1 cellular context compared by ENCODE assay signal in the genomic region with DNA sequence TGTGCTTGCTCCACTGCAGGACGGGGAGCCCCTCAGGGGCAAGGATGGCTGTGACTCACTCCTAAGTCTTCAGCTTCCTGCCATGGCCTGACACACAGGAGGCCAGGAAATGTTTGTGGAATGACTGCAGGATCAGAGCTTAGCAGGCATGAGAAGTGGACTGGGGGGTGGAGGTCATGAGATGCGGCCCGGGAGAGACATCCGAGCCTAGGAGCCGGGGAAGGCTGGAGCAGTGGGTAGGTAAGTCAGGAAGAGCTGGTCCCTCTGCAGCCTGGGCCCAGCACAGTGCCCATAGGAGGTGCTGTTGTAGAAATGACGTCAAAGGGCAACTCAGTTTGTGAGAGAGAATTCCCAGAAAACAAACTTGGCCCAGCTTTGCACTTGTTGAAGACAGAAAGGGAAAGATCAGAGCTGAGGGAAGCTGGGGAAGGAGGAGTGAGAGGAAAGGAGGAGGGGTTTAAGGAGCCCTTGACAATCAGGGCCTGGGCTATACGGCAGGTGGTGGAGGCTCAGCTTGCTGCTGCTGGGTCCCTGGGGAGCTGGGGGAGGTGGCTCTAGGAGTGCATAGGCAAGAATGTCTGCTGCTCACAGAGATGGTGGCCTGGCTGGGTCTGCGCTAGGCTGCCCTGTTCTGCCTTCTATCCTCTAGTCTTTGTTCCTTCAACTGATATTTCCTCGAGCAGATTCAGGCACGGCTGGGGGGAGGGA.
TF ChIP-seq lines count a peak whose summit lies in the region.

No MANE protein-coding gene starts in this region.

TF ChIP-seq in HEK293, 187 proteins besides CTCF, POLR2A, EP300 and RAD21 (continued from another document):
- TF ChIP-seq, protein P1, sequence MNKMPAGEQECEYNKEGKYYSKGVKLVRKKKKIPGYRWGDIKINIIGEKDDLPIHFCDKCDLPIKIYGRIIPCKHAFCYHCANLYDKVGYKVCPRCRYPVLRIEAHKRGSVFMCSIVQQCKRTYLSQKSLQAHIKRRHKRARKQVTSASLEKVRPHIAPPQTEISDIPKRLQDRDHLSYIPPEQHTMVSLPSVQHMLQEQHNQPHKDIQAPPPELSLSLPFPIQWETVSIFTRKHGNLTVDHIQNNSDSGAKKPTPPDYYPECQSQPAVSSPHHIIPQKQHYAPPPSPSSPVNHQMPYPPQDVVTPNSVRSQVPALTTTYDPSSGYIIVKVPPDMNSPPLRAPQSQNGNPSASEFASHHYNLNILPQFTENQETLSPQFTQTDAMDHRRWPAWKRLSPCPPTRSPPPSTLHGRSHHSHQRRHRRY (tag by site-specific recombination; IDR thresholded peaks at IDR 0.05): no peak
- TF ChIP-seq ZNF335 (tag by site-specific recombination; conservative IDR thresholded peaks at IDR 0.05) (no peak), WT1 (tag by site-specific recombination; IDR thresholded peaks at IDR 0.05) (no peak), YY1 (tag by site-specific recombination; IDR thresholded peaks at IDR 0.05) (no peak), ZBTB48 (tag by site-specific recombination; IDR thresholded peaks at IDR 0.05) (peak; percentile 65), ZSCAN23 (tag by site-specific recombination; IDR thresholded peaks at IDR 0.05) (0 out of 2 replicates have a peak, but pooled peaks have one; percentile 15), ZFP37 (tag by site-specific recombination; IDR thresholded peaks at IDR 0.05) (peak; percentile 63; the same call in 1 of the 2 replicates), ZNF629 (tag by site-specific recombination; IDR thresholded peaks at IDR 0.05) (peak; percentile 97), ZNF211 (tag by site-specific recombination; IDR thresholded peaks at IDR 0.05; ENCODE audit: low read depth) (no peak), ZNF2 (tag by site-specific recombination; IDR thresholded peaks at IDR 0.05) (peak; percentile 90), ZNF10 (tag by site-specific recombination; IDR thresholded peaks at IDR 0.05) (peak; percentile 85), ZNF433 (tag by site-specific recombination; IDR thresholded peaks at IDR 0.05; ENCODE audit: low read depth) (no peak), GLI2 (tag by site-specific recombination; IDR thresholded peaks at IDR 0.05; ENCODE audit: borderline replicate concordance, low read depth) (no peak), TRIM28 (IDR thresholded peaks at IDR 0.05; ENCODE audit: borderline replicate concordance, low read length) (no peak), KLF7 (tag by site-specific recombination; IDR thresholded peaks at IDR 0.05; ENCODE audit: borderline replicate concordance) (no peak), GLIS2 (tag by site-specific recombination; IDR thresholded peaks at IDR 0.05) (peak; percentile 70), ZNF600 (tag by site-specific recombination; IDR thresholded peaks at IDR 0.05) (peak; percentile 81), GLIS1 (tag by site-specific recombination; IDR thresholded peaks at IDR 0.05) (peak; percentile 82), ZNF544 (tag by site-specific recombination; IDR thresholded peaks at IDR 0.05) (no peak), ZBTB20 (tag by site-specific recombination; IDR thresholded peaks at IDR 0.05) (peak; percentile 55; the same call in 1 of the 2 replicates), ZFP41 (tag by site-specific recombination; IDR thresholded peaks at IDR 0.05; ENCODE audit: borderline replicate concordance) (no peak), ZNF121 (tag by site-specific recombination; IDR thresholded peaks at IDR 0.05) (no peak), ZNF341 (tag by site-specific recombination; IDR thresholded peaks at IDR 0.05; ENCODE audit: low read depth) (peak; percentile 42), ZNF501 (tag by site-specific recombination; IDR thresholded peaks at IDR 0.05) (no peak), FEZF1 (tag by site-specific recombination; IDR thresholded peaks at IDR 0.05) (no peak), ZNF561 (tag by site-specific recombination; IDR thresholded peaks at IDR 0.05; ENCODE audit: borderline replicate concordance) (no peak), ZBTB21 (tag by site-specific recombination; IDR thresholded peaks at IDR 0.05) (peak; percentile 96), ZBTB17 (tag by site-specific recombination; IDR thresholded peaks at IDR 0.05) (peak; percentile 66), ZNF664 (tag by site-specific recombination; IDR thresholded peaks at IDR 0.05) (no peak), ZNF175 (tag by site-specific recombination; IDR thresholded peaks at IDR 0.05) (no peak), SP3 (tag by site-specific recombination; IDR thresholded peaks at IDR 0.05) (peak; percentile 32; the same call in 1 of the 2 replicates), PRDM1 (tag by site-specific recombination; IDR thresholded peaks at IDR 0.05) (peak; percentile 80), ZSCAN16 (tag by site-specific recombination; IDR thresholded peaks at IDR 0.05) (no peak), SCRT1 (tag by site-specific recombination; IDR thresholded peaks at IDR 0.05; ENCODE audit: borderline replicate concordance) (peak; percentile 86), ZNF768 (tag by site-specific recombination; IDR thresholded peaks at IDR 0.05) (no peak; the same call in 1 of the 2 replicates), ZNF146 (tag by site-specific recombination; IDR thresholded peaks at IDR 0.05) (no peak), ZIC2 (tag by site-specific recombination; IDR thresholded peaks at IDR 0.05) (peak; percentile 46; the same call in 1 of the 2 replicates), ZFP69B (tag by site-specific recombination; IDR thresholded peaks at IDR 0.05) (peak; percentile 64; the same call in 1 of the 2 replicates), SALL2 (tag by site-specific recombination; IDR thresholded peaks at IDR 0.05; ENCODE audit: borderline replicate concordance) (no peak)
- TF ChIP-seq, protein P2, sequence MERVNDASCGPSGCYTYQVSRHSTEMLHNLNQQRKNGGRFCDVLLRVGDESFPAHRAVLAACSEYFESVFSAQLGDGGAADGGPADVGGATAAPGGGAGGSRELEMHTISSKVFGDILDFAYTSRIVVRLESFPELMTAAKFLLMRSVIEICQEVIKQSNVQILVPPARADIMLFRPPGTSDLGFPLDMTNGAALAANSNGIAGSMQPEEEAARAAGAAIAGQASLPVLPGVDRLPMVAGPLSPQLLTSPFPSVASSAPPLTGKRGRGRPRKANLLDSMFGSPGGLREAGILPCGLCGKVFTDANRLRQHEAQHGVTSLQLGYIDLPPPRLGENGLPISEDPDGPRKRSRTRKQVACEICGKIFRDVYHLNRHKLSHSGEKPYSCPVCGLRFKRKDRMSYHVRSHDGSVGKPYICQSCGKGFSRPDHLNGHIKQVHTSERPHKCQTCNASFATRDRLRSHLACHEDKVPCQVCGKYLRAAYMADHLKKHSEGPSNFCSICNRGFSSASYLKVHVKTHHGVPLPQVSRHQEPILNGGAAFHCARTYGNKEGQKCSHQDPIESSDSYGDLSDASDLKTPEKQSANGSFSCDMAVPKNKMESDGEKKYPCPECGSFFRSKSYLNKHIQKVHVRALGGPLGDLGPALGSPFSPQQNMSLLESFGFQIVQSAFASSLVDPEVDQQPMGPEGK (tag by site-specific recombination; IDR thresholded peaks at IDR 0.05): peak; percentile 60; the same call in 1 of the 2 replicates
- TF ChIP-seq, protein P3, sequence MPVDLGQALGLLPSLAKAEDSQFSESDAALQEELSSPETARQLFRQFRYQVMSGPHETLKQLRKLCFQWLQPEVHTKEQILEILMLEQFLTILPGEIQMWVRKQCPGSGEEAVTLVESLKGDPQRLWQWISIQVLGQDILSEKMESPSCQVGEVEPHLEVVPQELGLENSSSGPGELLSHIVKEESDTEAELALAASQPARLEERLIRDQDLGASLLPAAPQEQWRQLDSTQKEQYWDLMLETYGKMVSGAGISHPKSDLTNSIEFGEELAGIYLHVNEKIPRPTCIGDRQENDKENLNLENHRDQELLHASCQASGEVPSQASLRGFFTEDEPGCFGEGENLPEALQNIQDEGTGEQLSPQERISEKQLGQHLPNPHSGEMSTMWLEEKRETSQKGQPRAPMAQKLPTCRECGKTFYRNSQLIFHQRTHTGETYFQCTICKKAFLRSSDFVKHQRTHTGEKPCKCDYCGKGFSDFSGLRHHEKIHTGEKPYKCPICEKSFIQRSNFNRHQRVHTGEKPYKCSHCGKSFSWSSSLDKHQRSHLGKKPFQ (tag by site-specific recombination; IDR thresholded peaks at IDR 0.05): no peak
- TF ChIP-seq, protein P4, sequence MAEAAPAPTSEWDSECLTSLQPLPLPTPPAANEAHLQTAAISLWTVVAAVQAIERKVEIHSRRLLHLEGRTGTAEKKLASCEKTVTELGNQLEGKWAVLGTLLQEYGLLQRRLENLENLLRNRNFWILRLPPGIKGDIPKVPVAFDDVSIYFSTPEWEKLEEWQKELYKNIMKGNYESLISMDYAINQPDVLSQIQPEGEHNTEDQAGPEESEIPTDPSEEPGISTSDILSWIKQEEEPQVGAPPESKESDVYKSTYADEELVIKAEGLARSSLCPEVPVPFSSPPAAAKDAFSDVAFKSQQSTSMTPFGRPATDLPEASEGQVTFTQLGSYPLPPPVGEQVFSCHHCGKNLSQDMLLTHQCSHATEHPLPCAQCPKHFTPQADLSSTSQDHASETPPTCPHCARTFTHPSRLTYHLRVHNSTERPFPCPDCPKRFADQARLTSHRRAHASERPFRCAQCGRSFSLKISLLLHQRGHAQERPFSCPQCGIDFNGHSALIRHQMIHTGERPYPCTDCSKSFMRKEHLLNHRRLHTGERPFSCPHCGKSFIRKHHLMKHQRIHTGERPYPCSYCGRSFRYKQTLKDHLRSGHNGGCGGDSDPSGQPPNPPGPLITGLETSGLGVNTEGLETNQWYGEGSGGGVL (tag by site-specific recombination; IDR thresholded peaks at IDR 0.05): no peak
- TF ChIP-seq, protein P5, sequence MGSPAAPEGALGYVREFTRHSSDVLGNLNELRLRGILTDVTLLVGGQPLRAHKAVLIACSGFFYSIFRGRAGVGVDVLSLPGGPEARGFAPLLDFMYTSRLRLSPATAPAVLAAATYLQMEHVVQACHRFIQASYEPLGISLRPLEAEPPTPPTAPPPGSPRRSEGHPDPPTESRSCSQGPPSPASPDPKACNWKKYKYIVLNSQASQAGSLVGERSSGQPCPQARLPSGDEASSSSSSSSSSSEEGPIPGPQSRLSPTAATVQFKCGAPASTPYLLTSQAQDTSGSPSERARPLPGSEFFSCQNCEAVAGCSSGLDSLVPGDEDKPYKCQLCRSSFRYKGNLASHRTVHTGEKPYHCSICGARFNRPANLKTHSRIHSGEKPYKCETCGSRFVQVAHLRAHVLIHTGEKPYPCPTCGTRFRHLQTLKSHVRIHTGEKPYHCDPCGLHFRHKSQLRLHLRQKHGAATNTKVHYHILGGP (tag by site-specific recombination; IDR thresholded peaks at IDR 0.05): 0 out of 2 replicates have a peak, but pooled peaks have one; percentile 35
- TF ChIP-seq, protein P6, sequence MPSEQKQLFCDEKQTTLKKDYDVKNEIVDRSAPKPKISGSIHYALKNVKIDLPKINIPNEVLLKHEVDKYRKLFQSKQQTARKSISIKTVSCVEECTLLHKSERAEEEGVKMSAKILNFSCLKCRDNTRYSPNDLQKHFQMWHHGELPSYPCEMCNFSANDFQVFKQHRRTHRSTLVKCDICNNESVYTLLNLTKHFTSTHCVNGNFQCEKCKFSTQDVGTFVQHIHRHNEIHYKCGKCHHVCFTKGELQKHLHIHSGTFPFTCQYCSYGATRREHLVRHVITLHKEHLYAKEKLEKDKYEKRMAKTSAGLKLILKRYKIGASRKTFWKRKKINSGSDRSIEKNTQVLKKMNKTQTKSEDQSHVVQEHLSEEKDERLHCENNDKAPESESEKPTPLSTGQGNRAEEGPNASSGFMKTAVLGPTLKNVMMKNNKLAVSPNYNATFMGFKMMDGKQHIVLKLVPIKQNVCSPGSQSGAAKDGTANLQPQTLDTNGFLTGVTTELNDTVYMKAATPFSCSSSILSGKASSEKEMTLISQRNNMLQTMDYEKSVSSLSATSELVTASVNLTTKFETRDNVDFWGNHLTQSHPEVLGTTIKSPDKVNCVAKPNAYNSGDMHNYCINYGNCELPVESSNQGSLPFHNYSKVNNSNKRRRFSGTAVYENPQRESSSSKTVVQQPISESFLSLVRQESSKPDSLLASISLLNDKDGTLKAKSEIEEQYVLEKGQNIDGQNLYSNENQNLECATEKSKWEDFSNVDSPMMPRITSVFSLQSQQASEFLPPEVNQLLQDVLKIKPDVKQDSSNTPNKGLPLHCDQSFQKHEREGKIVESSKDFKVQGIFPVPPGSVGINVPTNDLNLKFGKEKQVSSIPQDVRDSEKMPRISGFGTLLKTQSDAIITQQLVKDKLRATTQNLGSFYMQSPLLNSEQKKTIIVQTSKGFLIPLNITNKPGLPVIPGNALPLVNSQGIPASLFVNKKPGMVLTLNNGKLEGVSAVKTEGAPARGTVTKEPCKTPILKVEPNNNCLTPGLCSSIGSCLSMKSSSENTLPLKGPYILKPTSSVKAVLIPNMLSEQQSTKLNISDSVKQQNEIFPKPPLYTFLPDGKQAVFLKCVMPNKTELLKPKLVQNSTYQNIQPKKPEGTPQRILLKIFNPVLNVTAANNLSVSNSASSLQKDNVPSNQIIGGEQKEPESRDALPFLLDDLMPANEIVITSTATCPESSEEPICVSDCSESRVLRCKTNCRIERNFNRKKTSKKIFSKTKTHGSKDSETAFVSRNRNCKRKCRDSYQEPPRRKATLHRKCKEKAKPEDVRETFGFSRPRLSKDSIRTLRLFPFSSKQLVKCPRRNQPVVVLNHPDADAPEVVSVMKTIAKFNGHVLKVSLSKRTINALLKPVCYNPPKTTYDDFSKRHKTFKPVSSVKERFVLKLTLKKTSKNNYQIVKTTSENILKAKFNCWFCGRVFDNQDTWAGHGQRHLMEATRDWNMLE (tag by site-specific recombination; conservative IDR thresholded peaks at IDR 0.05; ENCODE audit: low read depth): no peak
- TF ChIP-seq, protein P7, sequence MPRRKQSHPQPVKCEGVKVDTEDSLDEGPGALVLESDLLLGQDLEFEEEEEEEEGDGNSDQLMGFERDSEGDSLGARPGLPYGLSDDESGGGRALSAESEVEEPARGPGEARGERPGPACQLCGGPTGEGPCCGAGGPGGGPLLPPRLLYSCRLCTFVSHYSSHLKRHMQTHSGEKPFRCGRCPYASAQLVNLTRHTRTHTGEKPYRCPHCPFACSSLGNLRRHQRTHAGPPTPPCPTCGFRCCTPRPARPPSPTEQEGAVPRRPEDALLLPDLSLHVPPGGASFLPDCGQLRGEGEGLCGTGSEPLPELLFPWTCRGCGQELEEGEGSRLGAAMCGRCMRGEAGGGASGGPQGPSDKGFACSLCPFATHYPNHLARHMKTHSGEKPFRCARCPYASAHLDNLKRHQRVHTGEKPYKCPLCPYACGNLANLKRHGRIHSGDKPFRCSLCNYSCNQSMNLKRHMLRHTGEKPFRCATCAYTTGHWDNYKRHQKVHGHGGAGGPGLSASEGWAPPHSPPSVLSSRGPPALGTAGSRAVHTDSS (tag by site-specific recombination; IDR thresholded peaks at IDR 0.05): no peak
TF ChIP-seq in HEK293: peak in this region for 25.
